In the genomic region with DNA sequence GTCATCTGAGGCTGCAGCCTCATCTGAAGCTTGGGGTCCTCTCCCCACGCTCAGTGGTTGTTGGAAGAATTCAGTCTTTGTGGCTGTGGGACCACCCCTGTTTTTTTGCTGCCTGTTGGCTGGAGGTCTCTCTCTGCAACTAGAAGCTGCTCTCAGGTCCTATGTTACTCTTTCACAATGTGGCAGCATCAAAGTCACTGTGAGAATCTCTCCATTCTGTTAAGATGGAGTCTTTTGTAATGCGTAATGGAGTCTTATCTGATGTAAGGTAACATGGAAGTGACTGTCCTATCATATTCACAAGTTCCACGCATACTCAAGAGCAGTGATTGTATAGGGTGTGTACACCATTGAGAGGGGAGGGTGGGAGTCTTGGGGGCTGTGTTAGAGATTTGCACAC, we compare ENCODE assay signal across 1 cellular context.
TF ChIP-seq lines count a peak whose summit lies in the region.

No MANE protein-coding gene starts in this region.

TF ChIP-seq in GM23338, 12 proteins besides CTCF, POLR2A, EP300 and RAD21 (continued from another document):
- TF ChIP-seq ZNF462 (CRISPR knock-in tag; IDR thresholded peaks at IDR 0.05) (no peak), POLR2AphosphoS5 (IDR thresholded peaks at IDR 0.05; ENCODE audit: low read depth) (no peak), REST (IDR thresholded peaks at IDR 0.05; ENCODE audit: unreplicated experiment) (no peak), CREB1 (CRISPR knock-in tag; IDR thresholded peaks at IDR 0.05; ENCODE audit: low read depth) (no peak), EZH2 (IDR thresholded peaks at IDR 0.05; ENCODE audit: low read depth, unreplicated experiment) (no peak), JUNB (IDR thresholded peaks at IDR 0.05; ENCODE audit: unreplicated experiment) (no peak), EZH2phosphoT487 (IDR thresholded peaks at IDR 0.05; ENCODE audit: unreplicated experiment) (no peak), STAT1 (IDR thresholded peaks at IDR 0.05; ENCODE audit: unreplicated experiment) (no peak), ZNF114 (CRISPR knock-in tag; IDR thresholded peaks at IDR 0.05) (no peak)
